ENCODE assay signal across 15 cellular contexts in the genomic region with DNA sequence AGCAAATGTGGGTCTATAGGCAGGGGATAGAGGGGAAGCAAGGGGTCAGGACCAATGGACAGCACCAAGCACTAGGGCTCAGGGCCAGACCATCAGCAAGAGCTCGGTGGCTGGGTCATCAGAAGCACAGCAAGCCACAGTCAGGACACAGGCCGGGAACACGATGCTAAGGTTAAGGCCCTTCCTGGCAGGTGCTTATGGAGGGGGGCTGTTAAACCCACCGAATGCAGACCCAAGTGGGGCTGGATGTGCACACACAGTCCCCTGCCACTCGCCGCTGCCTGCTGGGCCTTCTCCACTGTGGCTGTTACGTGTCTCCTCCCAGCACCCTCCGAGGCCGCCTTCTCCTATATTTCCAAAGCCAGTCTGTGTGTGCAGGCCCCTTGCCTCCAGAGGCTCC.
DNase-seq lines count a peak whose midpoint lies in the region; ATAC-seq and TF ChIP-seq lines count a peak whose summit lies in the region.
"Had no signal": no experiment of that assay in that cellular context is flagged by ENCODE, and none has a peak within 500 bp of the region (broad histone marks: within the 10 kb centered on the region; RNA-seq: fewer than 3 reads in every experiment).

No MANE protein-coding gene starts in this region.

- H3K9me3 Mint-ChIP-seq in osteocyte (ENCODE audit: unreplicated experiment): no peaks in the 10 kb centered on the region
- no peaks in the 10 kb centered on the region for H3K9me3 Mint-ChIP-seq in activated naive CD4-positive, alpha-beta T cell treated with anti-CD3 and anti-CD28 coated beads, Interleukin-2, amount 50 U/mL, for 72 hours
- H3K9me3 Mint-ChIP-seq: CD8-positive, alpha-beta T cell had no signal

- peak overlapping the region; percentile 75 to 79 for H3K27ac ChIP-seq in right atrium auricular region
- H3K27ac ChIP-seq in right cardiac atrium (ENCODE audit: low read length): peak overlapping the region; percentile 92
- peak overlapping the region; percentile 13 for H3K27ac ChIP-seq in urinary bladder (ENCODE audit: low read depth)

- H3K27ac Mint-ChIP-seq in osteocyte (ENCODE audit: unreplicated experiment): peak overlapping the region; percentile 93
- no peak overlapping the region for H3K27ac Mint-ChIP-seq in activated naive CD4-positive, alpha-beta T cell treated with anti-CD3 and anti-CD28 coated beads, Interleukin-2, amount 50 U/mL, for 72 hours
- H3K27ac Mint-ChIP-seq: CD8-positive, alpha-beta T cell had no signal

- 88% methylated on average over 9 of the region's 9 CpGs for WGBS in right cardiac atrium
- 91% methylated on average over 9 of the region's 9 CpGs for WGBS in urinary bladder

- no peaks in the 10 kb centered on the region for H3K27me3 ChIP-seq in right atrium auricular region
- no peaks in the 10 kb centered on the region for H3K27me3 ChIP-seq in right cardiac atrium (ENCODE audit: control insufficient read depth, insufficient read depth)

- H3K36me3 Mint-ChIP-seq in osteocyte (ENCODE audit: unreplicated experiment): no peaks in the 10 kb centered on the region
- H3K36me3 Mint-ChIP-seq in activated naive CD4-positive, alpha-beta T cell treated with anti-CD3 and anti-CD28 coated beads, Interleukin-2, amount 50 U/mL, for 72 hours: peaks cover 0 to under 1% of the 10 kb centered on the region in 2 donors
- H3K36me3 Mint-ChIP-seq: CD8-positive, alpha-beta T cell had no signal

- no peaks in the 10 kb centered on the region for H3K36me3 ChIP-seq in right atrium auricular region
- no peaks in the 10 kb centered on the region for H3K36me3 ChIP-seq in urinary bladder (ENCODE audit: insufficient read depth)

- H3K4me3 ChIP-seq in right atrium auricular region (no peak overlapping the region), right cardiac atrium (ENCODE audit: low read length) (no peak overlapping the region), urinary bladder (ENCODE audit: low read depth, low read length) (no peak overlapping the region)

- TF ChIP-seq CTCF in right atrium auricular region (IDR thresholded peaks at IDR 0.05) (no peak), osteocyte (IDR thresholded peaks at IDR 0.05) (no peak)

- H3K9me3 ChIP-seq in right atrium auricular region: no peaks in the 10 kb centered on the region
- H3K9me3 ChIP-seq in right cardiac atrium (ENCODE audit: control insufficient read depth, low read length): no peaks in the 10 kb centered on the region

- intact Hi-C loops in Right ventricle myocardium superior (cut with DNase I) (no loop called here), right cardiac atrium (cut with DNase I) (no loop called here)

- H3K4me1 ChIP-seq in right atrium auricular region (peaks cover 0 to 38% of the 10 kb centered on the region in 2 donors), right cardiac atrium (ENCODE audit: control insufficient read depth, insufficient read depth, low read length) (peaks cover 11% of the 10 kb centered on the region), urinary bladder (ENCODE audit: insufficient read depth) (no peaks in the 10 kb centered on the region)

- DNase-seq in right atrium auricular region (ENCODE audit: low spot score): no peak
- no peak for DNase-seq in Right ventricle myocardium superior
- no peak for DNase-seq in right cardiac atrium
- DNase-seq in osteocyte (ENCODE audit: extremely low spot score, unreplicated experiment): no peak
- DNase-seq in NCI-H2196 (lab: John Stamatoyannopoulos, UW; ENCODE audit: unreplicated experiment): no peak
- DNase-seq in activated naive CD4-positive, alpha-beta T cell treated with anti-CD3 and anti-CD28 coated beads, Interleukin-2, amount 50 U/mL, for 72 hours (ENCODE audit: low spot score in 2 of 2): no peak
- DNase-seq in NCI-H2029 (lab: John Stamatoyannopoulos, UW): no peak
- DNase-seq: activated effector memory CD4-positive, alpha-beta T cell treated with Interleukin-2 at 50 U/mL for 16 hours; amygdala; CD8-positive, alpha-beta T cell; erythroblast; NCI-H146; NCI-H526 treated with DMSO at 0.1 percent for 48 hours; stimulated activated CD4-positive, alpha-beta T cell treated with anti-CD3 and anti-CD28 coated beads, Interleukin-4, amount 100 ng/mL, for 24 hours had no signal

- ATAC-seq in Right ventricle myocardium superior (ENCODE audit: poor library complexity) (no peak), right cardiac atrium (no peak)
- ATAC-seq in activated naive CD4-positive, alpha-beta T cell treated with anti-CD3 and anti-CD28 coated beads, Interleukin-2, amount 50 U/mL, for 72 hours: no peak
- ATAC-seq: CD8-positive, alpha-beta T cell had no signal

- H3K4me3 Mint-ChIP-seq in osteocyte (ENCODE audit: unreplicated experiment): no peak overlapping the region
- H3K4me3 Mint-ChIP-seq: CD8-positive, alpha-beta T cell had no signal

- peaks cover 38% of the 10 kb centered on the region for H3K4me1 Mint-ChIP-seq in osteocyte (ENCODE audit: unreplicated experiment)

- H3K27me3 Mint-ChIP-seq in osteocyte (ENCODE audit: unreplicated experiment): no peaks in the 10 kb centered on the region

Comparison
In these comparisons a context has a peak if more than half of its experiments do, and no peak if none do; other contexts are left out.
1. H3K27ac ChIP-seq: peak in every context shown above with its lines; median percentile 92 in right cardiac atrium; 77 in right atrium auricular region; 13 in urinary bladder.